Comparison of ENCODE assay signal across 9 cellular contexts in genomic region chr18:9683418-9684396, GRCh38. TPM values are rescaled to one million over a fixed set of nuclear protein-coding genes. Genes with fewer than 3 reads are reported as not detected.
DNase-seq lines count a peak whose midpoint lies in the region; ATAC-seq, FAIRE-seq and TF ChIP-seq lines count a peak whose summit lies in the region.
"Had no signal": no experiment of that assay in that cellular context is flagged by ENCODE, and none has a peak within 500 bp of the region (broad histone marks: within the 10 kb centered on the region; RNA-seq: fewer than 3 reads in every experiment).

No MANE protein-coding gene starts in this region.

- TF ChIP-seq CTCF in AG04449 (IDR thresholded peaks at IDR 0.05; ENCODE audit: insufficient read depth, low read length, missing control alignments) (peak; percentile 68), WTC11 (IDR thresholded peaks at IDR 0.05) (no peak), tibial nerve (IDR thresholded peaks at IDR 0.05) (peak; percentile 15 to 53 (median 47))

- peak overlapping the region in 3 of 4 donors; percentile 70 to 86 (median 78) for H3K27ac ChIP-seq in tibial nerve

- no peak overlapping the region for H3K27ac Mint-ChIP-seq in WTC11
- no peak overlapping the region for H3K27ac Mint-ChIP-seq in activated T-cell treated with anti-CD3 and anti-CD28 coated beads, Interleukin-2, amount 50 U/mL, for 24 hours
- H3K27ac Mint-ChIP-seq: activated naive CD4-positive, alpha-beta T cell treated with anti-CD3 and anti-CD28 coated beads, Interleukin-2, amount 50 U/mL, for 24 hours had no signal

- peak; percentile 60 for FAIRE-seq in HTR-8/SVneo (lab: Jason Lieb, UNC)

- no peak overlapping the region for H3K4me3 Mint-ChIP-seq in WTC11
- no peak overlapping the region for H3K4me3 Mint-ChIP-seq in activated T-cell treated with anti-CD3 and anti-CD28 coated beads, Interleukin-2, amount 50 U/mL, for 24 hours
- H3K4me3 Mint-ChIP-seq: activated naive CD4-positive, alpha-beta T cell treated with anti-CD3 and anti-CD28 coated beads, Interleukin-2, amount 50 U/mL, for 24 hours had no signal

- no peaks in the 10 kb centered on the region for H3K36me3 Mint-ChIP-seq in WTC11
- H3K36me3 Mint-ChIP-seq in activated T-cell treated with anti-CD3 and anti-CD28 coated beads, Interleukin-2, amount 50 U/mL, for 24 hours (ENCODE audit: low read depth) = no peaks in the 10 kb centered on the region
- H3K36me3 Mint-ChIP-seq: activated naive CD4-positive, alpha-beta T cell treated with anti-CD3 and anti-CD28 coated beads, Interleukin-2, amount 50 U/mL, for 24 hours had no signal

- TF ChIP-seq POLR2A in tibial nerve (IDR thresholded peaks at IDR 0.05) = no peak

- 51 to 63% methylated on average over 9 of the region's 9 CpGs for WGBS in tibial nerve, 2 donors

- H3K9me3 Mint-ChIP-seq in WTC11 = peaks cover 2% of the 10 kb centered on the region
- H3K9me3 Mint-ChIP-seq in activated T-cell treated with anti-CD3 and anti-CD28 coated beads, Interleukin-2, amount 50 U/mL, for 24 hours = no peaks in the 10 kb centered on the region
- H3K9me3 Mint-ChIP-seq: activated naive CD4-positive, alpha-beta T cell treated with anti-CD3 and anti-CD28 coated beads, Interleukin-2, amount 50 U/mL, for 24 hours had no signal

- POLR2A ChIA-PET in AG04449 (lab: Yijun Ruan, JAX) = no interaction called here
- POLR2A ChIA-PET in WTC11 (lab: Charles Lee) = no interaction called here

- TF ChIP-seq EP300 in tibial nerve (IDR thresholded peaks at IDR 0.05) = peak in 1 of 2 donors; percentile 12

- H3K27me3 ChIP-seq in tibial nerve = no peaks in the 10 kb centered on the region

- ATAC-seq in WTC11 = peak; percentile 50
- no peak for ATAC-seq in HG03045 (IDR thresholded peaks at IDR 0.05; ENCODE audit: unreplicated experiment)
- no peak for ATAC-seq in HG02571 (IDR thresholded peaks at IDR 0.05; ENCODE audit: unreplicated experiment)

- no peaks in the 10 kb centered on the region for H3K9me3 ChIP-seq in tibial nerve

- DNase-seq in AG04449 (ENCODE audit: low read depth, low spot score) (no peak), HTR-8/SVneo (ENCODE audit: insufficient read length, low spot score) (peak; percentile 47), WTC11 (ENCODE audit: low spot score) (no peak), hepatic stellate cell (ENCODE audit: low spot score) (peak; percentile 32), tibial nerve (ENCODE audit: low spot score in 2 of 2) (peak in 1 of 2 donors; percentile 48)
- no peak for DNase-seq in activated T-cell treated with anti-CD3 and anti-CD28 coated beads, Interleukin-2, amount 50 U/mL, for 24 hours

- no peaks in the 10 kb centered on the region for H3K36me3 ChIP-seq in tibial nerve

- CTCF ChIA-PET in AG04449 (lab: Yijun Ruan, JAX) = interaction anchor here (0.7 to 4.9 kb wide), 38 partner anchors 8 to 838 kb away, joined by 3 to 59 read pairs (median 4); partner anchors contain the start of gene VAPA
- CTCF ChIA-PET in WTC11 (lab: Charles Lee) = interaction anchor here (0.8 to 1.6 kb wide), 4 partner anchors 8 to 167 kb away, joined by 3 to 8 read pairs (median 4); no protein-coding TSS in a partner anchor

- peaks cover 0 to 26% (median 21%) of the 10 kb centered on the region in 4 donors for H3K4me1 ChIP-seq in tibial nerve

- H3K4me1 Mint-ChIP-seq in WTC11 = peaks cover 21% of the 10 kb centered on the region
- peaks cover 10% of the 10 kb centered on the region for H3K4me1 Mint-ChIP-seq in activated T-cell treated with anti-CD3 and anti-CD28 coated beads, Interleukin-2, amount 50 U/mL, for 24 hours (ENCODE audit: low read depth)

- peaks cover 4% of the 10 kb centered on the region; the same call in 1 of the 2 replicates for H3K27me3 Mint-ChIP-seq in WTC11 (ENCODE audit: low read depth)
- peaks cover 39% of the 10 kb centered on the region for H3K27me3 Mint-ChIP-seq in activated T-cell treated with anti-CD3 and anti-CD28 coated beads, Interleukin-2, amount 50 U/mL, for 24 hours

- H3K4me3 ChIP-seq in AG04449 (ENCODE audit: low read depth, low read length) (no peak overlapping the region), tibial nerve (no peak overlapping the region)

TF ChIP-seq in WTC11, 78 proteins besides CTCF, POLR2A, EP300 and RAD21:
- TF ChIP-seq RORB (CRISPR knock-in tag; IDR thresholded peaks at IDR 0.05) (no peak), HMGXB4 (CRISPR knock-in tag; IDR thresholded peaks at IDR 0.05) (no peak), NR1H2 (CRISPR knock-in tag; IDR thresholded peaks at IDR 0.05) (no peak), ZNF423 (CRISPR knock-in tag; IDR thresholded peaks at IDR 0.05) (no peak), OVOL2 (CRISPR knock-in tag; IDR thresholded peaks at IDR 0.05; ENCODE audit: borderline replicate concordance) (no peak), GTF2I (CRISPR knock-in tag; conservative IDR thresholded peaks at IDR 0.05) (no peak), TEAD4 (CRISPR knock-in tag; IDR thresholded peaks at IDR 0.05) (no peak), NFATC4 (CRISPR knock-in tag; IDR thresholded peaks at IDR 0.05) (no peak), ZNF232 (CRISPR knock-in tag; IDR thresholded peaks at IDR 0.05) (no peak), JUN (CRISPR knock-in tag; IDR thresholded peaks at IDR 0.05) (no peak), TP53 (CRISPR knock-in tag; IDR thresholded peaks at IDR 0.05) (no peak), MAX (CRISPR knock-in tag; IDR thresholded peaks at IDR 0.05) (no peak), FOXP1 (CRISPR knock-in tag; IDR thresholded peaks at IDR 0.05; ENCODE audit: borderline replicate concordance) (no peak)

RNA-seq across cellular contexts. Expression of gene RAB31, which starts 24.4 kb away (rescaled TPM):
- total RNA-seq in WTC11 (2021) (30.8 to 34.9 TPM (median 32.9 TPM) in 3 replicates), tibial nerve (10 to 100 TPM; 27.1 to 54.4 (median 44.3) TPM)

Comparison
In these comparisons a context has a peak if more than half of its experiments do, and no peak if none do; other contexts are left out.
1. DNase-seq: peak in HTR-8/SVneo (single experiment) and hepatic stellate cell (single experiment); none in AG04449 (single experiment), WTC11 (single experiment) and activated T-cell treated with anti-CD3 and anti-CD28 coated beads, Interleukin-2, amount 50 U/mL, for 24 hours (single experiment).